14 cellular contexts compared by ENCODE assay signal in the genomic region with DNA sequence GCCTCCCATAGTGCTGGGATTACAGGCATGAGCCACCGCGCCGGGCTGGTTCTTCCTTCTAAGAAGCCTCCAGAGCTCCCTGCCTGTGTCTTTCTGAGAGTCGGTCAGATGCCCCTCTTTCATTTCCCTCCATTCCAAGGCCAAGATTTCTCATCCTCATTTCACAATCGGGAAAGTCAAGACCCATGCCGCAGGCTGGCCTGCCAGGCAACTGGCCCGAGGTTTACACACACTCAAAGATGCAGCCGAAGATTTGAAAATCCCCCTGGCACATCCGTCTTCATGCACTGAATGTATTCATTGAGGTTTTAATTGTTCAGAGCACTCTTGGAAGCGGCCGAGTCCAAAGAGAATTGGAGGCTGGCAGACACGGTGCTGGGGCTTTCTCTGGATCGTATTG.
"Had no signal": no experiment of that assay in that cellular context is flagged by ENCODE, and none has a peak within 500 bp of the region (broad histone marks: within the 10 kb centered on the region; RNA-seq: fewer than 3 reads in every experiment).

No MANE protein-coding gene starts in this region.

- H3K9me3 ChIP-seq: heart left ventricle, pancreas, thyroid gland, uterus had no signal

- H3K4me1 Mint-ChIP-seq: activated B cell treated with CpG ODN at 0.5 μM for 24 hours; activated CD4-positive, alpha-beta T cell treated with anti-CD3 and anti-CD28 coated beads, Interleukin-2, amount 10 ng/mL, durations not matched to agents 7 days and 5 days; activated naive CD4-positive, alpha-beta T cell treated with anti-CD3 and anti-CD28 coated beads, Interleukin-2, amount 10 ng/mL, durations not matched to agents 7 days and 5 days; memory B cell had no signal

- DNase-seq: activated B cell treated with CpG ODN at 0.5 μM for 24 hours; activated CD4-positive, alpha-beta T cell treated with anti-CD3 and anti-CD28 coated beads, Interleukin-2, amount 10 ng/mL, durations not matched to agents 7 days and 5 days; activated naive CD4-positive, alpha-beta T cell treated with anti-CD3 and anti-CD28 coated beads, Interleukin-2, amount 10 ng/mL, durations not matched to agents 7 days and 5 days; central memory CD4-positive, alpha-beta T cell; effector memory CD4-positive, alpha-beta T cell; erythroblast; foreskin keratinocyte; heart left ventricle; pancreas; small intestine; thyroid gland; uterus had no signal

- H3K27ac Mint-ChIP-seq: activated B cell treated with CpG ODN at 0.5 μM for 24 hours; activated naive CD4-positive, alpha-beta T cell treated with anti-CD3 and anti-CD28 coated beads, Interleukin-2, amount 10 ng/mL, durations not matched to agents 7 days and 5 days; activated T-helper 2 cell treated with anti-CD3 and anti-CD28 coated beads, Interferon-gamma antibody, Interleukin-2, Interleukin-4, amounts not matched to agents 10 μg/mL and 5 μg/mL and 100 μg/mL, durations not matched to agents 14 hours and 24 hours and 36 hours; memory B cell had no signal

- H3K27ac ChIP-seq: foreskin keratinocyte, thyroid gland had no signal

- H3K36me3 Mint-ChIP-seq: activated naive CD4-positive, alpha-beta T cell treated with anti-CD3 and anti-CD28 coated beads, Interleukin-2, amount 10 ng/mL, durations not matched to agents 7 days and 5 days; memory B cell had no signal

- H3K27me3 ChIP-seq: foreskin keratinocyte, heart left ventricle, pancreas, thyroid gland, uterus had no signal

- H3K4me3 ChIP-seq: heart left ventricle, pancreas, thyroid gland, uterus had no signal

- H3K4me3 Mint-ChIP-seq: activated B cell treated with CpG ODN at 0.5 μM for 24 hours; activated CD4-positive, alpha-beta T cell treated with anti-CD3 and anti-CD28 coated beads, Interleukin-2, amount 10 ng/mL, durations not matched to agents 7 days and 5 days; activated naive CD4-positive, alpha-beta T cell treated with anti-CD3 and anti-CD28 coated beads, Interleukin-2, amount 10 ng/mL, durations not matched to agents 7 days and 5 days; memory B cell had no signal

- H3K27me3 Mint-ChIP-seq: activated B cell treated with CpG ODN at 0.5 μM for 24 hours; activated CD4-positive, alpha-beta T cell treated with anti-CD3 and anti-CD28 coated beads, Interleukin-2, amount 10 ng/mL, durations not matched to agents 7 days and 5 days; memory B cell had no signal

- ATAC-seq: heart left ventricle, pancreas had no signal

- H3K36me3 ChIP-seq: heart left ventricle, pancreas, thyroid gland, uterus had no signal

- H3K9me3 Mint-ChIP-seq: activated B cell treated with CpG ODN at 0.5 μM for 24 hours; activated CD4-positive, alpha-beta T cell treated with anti-CD3 and anti-CD28 coated beads, Interleukin-2, amount 10 ng/mL, durations not matched to agents 7 days and 5 days; activated naive CD4-positive, alpha-beta T cell treated with anti-CD3 and anti-CD28 coated beads, Interleukin-2, amount 10 ng/mL, durations not matched to agents 7 days and 5 days; activated T-helper 2 cell treated with anti-CD3 and anti-CD28 coated beads, Interferon-gamma antibody, Interleukin-2, Interleukin-4, amounts not matched to agents 10 μg/mL and 5 μg/mL and 100 μg/mL, durations not matched to agents 14 hours and 24 hours and 36 hours; memory B cell had no signal
